ENCODE assay signal across 6 cellular contexts in genomic region chr11:19156892-19157291, GRCh38. TPM values are rescaled to one million over a fixed set of nuclear protein-coding genes. Genes with fewer than 3 reads are reported as not detected.
"Had no signal": no experiment of that assay in that cellular context is flagged by ENCODE, and none has a peak within 500 bp of the region (broad histone marks: within the 10 kb centered on the region; RNA-seq: fewer than 3 reads in every experiment).

No MANE protein-coding gene starts in this region.

- H3K4me3 Mint-ChIP-seq: GM23338, H9 had no signal

- DNase-seq: H9, HCEC 1CT, IMR-90 had no signal

- H3K9me3 Mint-ChIP-seq: GM23338, H9 had no signal

- ATAC-seq: GM23338 had no signal

- H3K4me1 Mint-ChIP-seq: GM23338, H9 had no signal

- H3K27ac Mint-ChIP-seq: GM23338, H9 had no signal

RNA-seq across cellular contexts. Expression of gene CSRP3, which starts 44.9 kb away (rescaled TPM):
- total RNA-seq: GM23338, H1, H9, HT-29, IMR-90 had no signal
- polyA plus RNA-seq: GM23338, H1, IMR-90 had no signal
